In genomic region chr1:32991819-32992488, GRCh38 we compare ENCODE assay signal across 8 cellular contexts. TPM values are rescaled to one million over a fixed set of nuclear protein-coding genes. Genes with fewer than 3 reads are reported as not detected.
DNase-seq lines count a peak whose midpoint lies in the region; ATAC-seq and TF ChIP-seq lines count a peak whose summit lies in the region.

No MANE protein-coding gene starts in this region.

- H3K4me1 ChIP-seq in left ventricle myocardium inferior (peaks cover 56% of the 10 kb centered on the region), urinary bladder (ENCODE audit: insufficient read depth) (no peaks in the 10 kb centered on the region)

- no peaks in the 10 kb centered on the region for H3K9me3 ChIP-seq in left ventricle myocardium inferior (replicated peaks)

- TF ChIP-seq CTCF in left ventricle myocardium inferior (IDR thresholded peaks at IDR 0.05; ENCODE audit: borderline replicate concordance): no peak

- H3K27ac ChIP-seq in left ventricle myocardium inferior (replicated peaks) (peak overlapping the region; percentile 72), epithelial cell of prostate (peak overlapping the region; percentile 87), urinary bladder (ENCODE audit: low read depth) (peak overlapping the region; percentile 44)

- ATAC-seq in Right ventricle myocardium superior (ENCODE audit: poor library complexity) (no peak), HG03521 (IDR thresholded peaks at IDR 0.05; ENCODE audit: unreplicated experiment) (peak; percentile 24)

- H3K4me3 ChIP-seq in left ventricle myocardium inferior: no peak overlapping the region
- no peak overlapping the region for H3K4me3 ChIP-seq in urinary bladder (ENCODE audit: low read depth, low read length)

- H3K36me3 ChIP-seq in left ventricle myocardium inferior (no peaks in the 10 kb centered on the region), urinary bladder (ENCODE audit: insufficient read depth) (no peaks in the 10 kb centered on the region)

- no peak for DNase-seq in left ventricle myocardium inferior
- no peak for DNase-seq in Right ventricle myocardium superior
- no peak for DNase-seq in epithelial cell of prostate (ENCODE audit: low read depth, low spot score)
- DNase-seq in ecto neural progenitor cell (ENCODE audit: low spot score): no peak
- DNase-seq in NCI-H524 treated with DMSO at 0.1 percent for 48 hours (lab: John Stamatoyannopoulos, UW): no peak
- DNase-seq in cerebellar cortex (ENCODE audit: low spot score): no peak

- intact Hi-C loops in left ventricle myocardium inferior (cut with micrococcal nuclease) (no loop called here), Right ventricle myocardium superior (cut with DNase I) (no loop called here)

- 77% methylated on average over 9 of the region's 9 CpGs for WGBS in urinary bladder

- no peaks in the 10 kb centered on the region for H3K27me3 ChIP-seq in left ventricle myocardium inferior (ENCODE audit: low read depth)

RNA-seq across cellular contexts. Expression of gene RNF19B, which starts 27.3 kb away (rescaled TPM):
- total RNA-seq in left ventricle myocardium inferior (15.4 TPM), Right ventricle myocardium superior (14.3 TPM), urinary bladder (8.7 TPM)
- polyA plus RNA-seq in urinary bladder: 15.0 TPM

RNA-seq across cellular contexts. Expression of gene AK2, which starts 44.7 kb away (rescaled TPM):
- 121 TPM for total RNA-seq in left ventricle myocardium inferior
- total RNA-seq in Right ventricle myocardium superior: 124 TPM
- 79.1 TPM for total RNA-seq in urinary bladder
- 83.1 TPM for polyA plus RNA-seq in urinary bladder
